Comparison of ENCODE assay signal across 23 cellular contexts in the genomic region with DNA sequence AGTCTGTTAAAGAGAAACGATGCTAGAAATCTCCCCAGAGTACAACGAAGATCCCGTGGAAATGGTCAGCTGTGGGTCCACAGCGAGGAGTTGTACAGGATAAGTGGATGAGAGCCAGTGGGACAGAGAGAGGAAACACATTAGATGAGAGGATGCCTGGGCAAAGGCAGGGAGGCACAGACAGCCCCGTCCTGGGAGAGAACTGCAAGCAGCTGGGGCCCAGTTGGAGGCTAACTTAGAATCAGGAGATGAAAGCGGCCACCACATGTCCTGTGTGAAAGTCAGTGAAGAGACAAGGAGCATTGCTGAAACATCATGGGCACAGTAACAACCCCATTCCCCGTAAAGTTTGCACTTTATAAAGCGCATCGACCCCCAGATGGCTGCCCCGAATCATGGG.
"Had no signal": no experiment of that assay in that cellular context is flagged by ENCODE, and none has a peak within 500 bp of the region (broad histone marks: within the 10 kb centered on the region; RNA-seq: fewer than 3 reads in every experiment).

No MANE protein-coding gene starts in this region.

- DNase-seq: naive thymus-derived CD8-positive, alpha-beta T cell; nephron progenitor cell; nucleus accumbens; pancreas; right cardiac atrium; right lobe of liver; sigmoid colon; small intestine; stimulated activated CD4-positive, alpha-beta T cell treated with anti-CD3 and anti-CD28 coated beads, Interleukin-15, amount 100 ng/mL, for 24 hours; stimulated activated CD4-positive, alpha-beta T cell treated with anti-CD3 and anti-CD28 coated beads, Interleukin-2, amount 100 ng/mL, for 24 hours; stimulated activated CD4-positive, alpha-beta T cell treated with anti-CD3 and anti-CD28 coated beads, Interleukin-2, amount 100 ng/mL, for 48 hours; stimulated activated CD4-positive, alpha-beta T cell treated with anti-CD3 and anti-CD28 coated beads, Interleukin-4, amount 100 ng/mL, for 24 hours; stimulated activated naive CD4-positive, alpha-beta T cell; stimulated activated naive CD8-positive, alpha-beta T cell treated with anti-CD3 and anti-CD28 coated beads, Interleukin-15, amount 100 ng/mL, for 72 hours; stimulated activated naive CD8-positive, alpha-beta T cell treated with anti-CD3 and anti-CD28 coated beads, Interleukin-15, Interleukin-2, amounts not matched to agents 100 U/mL and 50 U/mL, for 24 hours; substantia nigra; testis; tibial artery; transverse colon; upper lobe of left lung had no signal

- H3K27ac Mint-ChIP-seq: naive thymus-derived CD8-positive, alpha-beta T cell; natural killer cell treated with Interleukin-12 subunit alpha and Interleukin-12 subunit beta and Interleukin-15 and Interleukin-18, amount 100 ng/mL, for 72 hours; nephron progenitor cell; stimulated activated effector memory CD8-positive, alpha-beta T cell treated with anti-CD3 and anti-CD28 coated beads, Interleukin-12 subunit alpha, Interleukin-12 subunit beta, amount 100 ng/mL, for 72 hours; stimulated activated naive CD8-positive, alpha-beta T cell treated with anti-CD3 and anti-CD28 coated beads, Interleukin-15, amount 100 ng/mL, for 72 hours had no signal

- H3K9me3 Mint-ChIP-seq: naive thymus-derived CD8-positive, alpha-beta T cell; natural killer cell treated with Interleukin-12 subunit alpha and Interleukin-12 subunit beta and Interleukin-15 and Interleukin-18, amount 100 ng/mL, for 72 hours; nephron progenitor cell; neural crest cell; stimulated activated effector memory CD8-positive, alpha-beta T cell treated with anti-CD3 and anti-CD28 coated beads, Interleukin-12 subunit alpha, Interleukin-12 subunit beta, amount 100 ng/mL, for 72 hours; stimulated activated naive CD8-positive, alpha-beta T cell treated with anti-CD3 and anti-CD28 coated beads, Interleukin-15, amount 100 ng/mL, for 72 hours had no signal

- H3K4me1 Mint-ChIP-seq: stimulated activated effector memory CD8-positive, alpha-beta T cell treated with anti-CD3 and anti-CD28 coated beads, Interleukin-12 subunit alpha, Interleukin-12 subunit beta, amount 100 ng/mL, for 72 hours; stimulated activated naive CD8-positive, alpha-beta T cell treated with anti-CD3 and anti-CD28 coated beads, Interleukin-15, amount 100 ng/mL, for 72 hours had no signal

- H3K36me3 Mint-ChIP-seq: naive thymus-derived CD8-positive, alpha-beta T cell; natural killer cell treated with Interleukin-12 subunit alpha and Interleukin-12 subunit beta and Interleukin-15 and Interleukin-18, amount 100 ng/mL, for 72 hours; stimulated activated effector memory CD8-positive, alpha-beta T cell treated with anti-CD3 and anti-CD28 coated beads, Interleukin-12 subunit alpha, Interleukin-12 subunit beta, amount 100 ng/mL, for 72 hours had no signal

- H3K4me3 Mint-ChIP-seq: naive thymus-derived CD8-positive, alpha-beta T cell; natural killer cell treated with Interleukin-12 subunit alpha and Interleukin-12 subunit beta and Interleukin-15 and Interleukin-18, amount 100 ng/mL, for 72 hours; nephron progenitor cell; neural crest cell; stimulated activated effector memory CD8-positive, alpha-beta T cell treated with anti-CD3 and anti-CD28 coated beads, Interleukin-12 subunit alpha, Interleukin-12 subunit beta, amount 100 ng/mL, for 72 hours; stimulated activated naive CD8-positive, alpha-beta T cell treated with anti-CD3 and anti-CD28 coated beads, Interleukin-15, amount 100 ng/mL, for 72 hours had no signal

- ATAC-seq: naive thymus-derived CD8-positive, alpha-beta T cell; pancreas; right cardiac atrium; right lobe of liver; stimulated activated effector memory CD8-positive, alpha-beta T cell treated with anti-CD3 and anti-CD28 coated beads, Interleukin-12 subunit alpha, Interleukin-12 subunit beta, amount 100 ng/mL, for 72 hours; stimulated activated naive CD8-positive, alpha-beta T cell treated with anti-CD3 and anti-CD28 coated beads, Interleukin-15, amount 100 ng/mL, for 72 hours; stimulated activated naive CD8-positive, alpha-beta T cell treated with anti-CD3 and anti-CD28 coated beads, Interleukin-15, Interleukin-2, amounts not matched to agents 100 U/mL and 50 U/mL, for 24 hours had no signal
